19 cellular contexts compared by ENCODE assay signal in genomic region chr1:187840557-187840956, GRCh38.
A peak's percentile ranks its signal among the peaks of the same experiment; 100 is the strongest.
DNase-seq lines count a peak whose midpoint lies in the region; ATAC-seq and TF ChIP-seq lines count a peak whose summit lies in the region.
"Had no signal": no experiment of that assay in that cellular context is flagged by ENCODE, and none has a peak within 500 bp of the region (broad histone marks: within the 10 kb centered on the region; RNA-seq: fewer than 3 reads in every experiment).

No MANE protein-coding gene starts in this region.

- H3K27ac Mint-ChIP-seq in neural progenitor cell, result no peak overlapping the region
- H3K27ac Mint-ChIP-seq: CD14-positive monocyte, HFFc6 had no signal

- H3K4me3 ChIP-seq in cardiac muscle cell (no peak overlapping the region), right atrium auricular region (no peak overlapping the region), adipocyte (ENCODE audit: low read length) (no peak overlapping the region), right cardiac atrium (ENCODE audit: low read length) (no peak overlapping the region), neural progenitor cell (no peak overlapping the region)

- no peaks in the 10 kb centered on the region for H4K20me1 ChIP-seq in neural progenitor cell (ENCODE audit: low read depth)

- peak; percentile 37 to 64 for ATAC-seq in right cardiac atrium

- intact Hi-C loops in right cardiac atrium (cut with DNase I), result no loop called here

- TF ChIP-seq CTCF in cardiac muscle cell (IDR thresholded peaks at IDR 0.05; ENCODE audit: low read depth, low read length) (no peak), right atrium auricular region (IDR thresholded peaks at IDR 0.05) (no peak), neural progenitor cell (IDR thresholded peaks at IDR 0.05) (no peak)

- H3K27ac ChIP-seq in cardiac muscle cell, result peak overlapping the region; percentile 96
- H3K27ac ChIP-seq in right atrium auricular region, result peak overlapping the region in 1 of 2 donors; percentile 7
- H3K27ac ChIP-seq in right cardiac atrium (ENCODE audit: low read length), result no peak overlapping the region
- no peak overlapping the region for H3K27ac ChIP-seq in neural progenitor cell
- H3K27ac ChIP-seq: HL-60, RWPE1 had no signal

- H3K4me1 Mint-ChIP-seq in neural progenitor cell, result no peaks in the 10 kb centered on the region
- H3K4me1 Mint-ChIP-seq: CD14-positive monocyte had no signal

- H3K9ac ChIP-seq in adipocyte (ENCODE audit: low read length), result no peak overlapping the region
- H3K9ac ChIP-seq in neural progenitor cell, result no peak overlapping the region

- no peak overlapping the region for H2AFZ ChIP-seq in neural progenitor cell (replicated peaks)

- whole genome bisulfite sequencing in right cardiac atrium, result 15% methylated on average over 1 of the region's 1 CpG

- H3K9me3 Mint-ChIP-seq in neural progenitor cell, result peaks cover 8% of the 10 kb centered on the region

- H3K27me3 Mint-ChIP-seq in neural progenitor cell (ENCODE audit: insufficient read depth, low read depth), result peaks cover under 1% of the 10 kb centered on the region

- H3K27me3 ChIP-seq in cardiac muscle cell (no peaks in the 10 kb centered on the region), right atrium auricular region (no peaks in the 10 kb centered on the region), adipocyte (replicated peaks; ENCODE audit: control insufficient read depth, insufficient read depth, low read length) (no peaks in the 10 kb centered on the region), right cardiac atrium (ENCODE audit: control insufficient read depth, insufficient read depth) (no peaks in the 10 kb centered on the region), neural progenitor cell (no peaks in the 10 kb centered on the region)

- no peaks in the 10 kb centered on the region for H3K9me3 ChIP-seq in cardiac muscle cell (ENCODE audit: low read depth)
- H3K9me3 ChIP-seq in right atrium auricular region, result no peaks in the 10 kb centered on the region
- no peaks in the 10 kb centered on the region for H3K9me3 ChIP-seq in adipocyte (ENCODE audit: control insufficient read depth, low read length)
- H3K9me3 ChIP-seq in right cardiac atrium (ENCODE audit: control insufficient read depth, low read length), result no peaks in the 10 kb centered on the region
- no peaks in the 10 kb centered on the region for H3K9me3 ChIP-seq in neural progenitor cell (ENCODE audit: low read depth)

- H3K36me3 Mint-ChIP-seq in neural progenitor cell, result no peaks in the 10 kb centered on the region
- H3K36me3 Mint-ChIP-seq: CD14-positive monocyte had no signal

- H3K36me3 ChIP-seq in cardiac muscle cell (no peaks in the 10 kb centered on the region), right atrium auricular region (no peaks in the 10 kb centered on the region), adipocyte (ENCODE audit: control insufficient read depth, insufficient read depth, low read length, severe bottlenecking) (no peaks in the 10 kb centered on the region), neural progenitor cell (no peaks in the 10 kb centered on the region)

- peak; percentile 68 to 72 for DNase-seq in cardiac muscle cell (ENCODE audit: low read depth in 1 of 2, low spot score in 1 of 2)
- no peak for DNase-seq in right atrium auricular region (ENCODE audit: low spot score)
- DNase-seq in adipocyte (ENCODE audit: low read depth), result peak; percentile 21
- peak in 1 of 3 donors; percentile 22 for DNase-seq in right cardiac atrium
- peak; percentile 6 for DNase-seq in renal cortical epithelial cell (ENCODE audit: low read depth)
- no peak for DNase-seq in DMS53 (lab: John Stamatoyannopoulos, UW)
- no peak for DNase-seq in neural progenitor cell (ENCODE audit: low spot score)
- no peak for DNase-seq in activated gamma-delta T cell (lab: John Stamatoyannopoulos, UW)
- DNase-seq: Caco-2, DND-41, HFFc6, KBM-7, NCI-H1048, NCI-H146, NCI-H2081 treated with DMSO at 0.1 percent for 48 hours, NCI-H526 had no signal

- no peak overlapping the region for H3K4me2 ChIP-seq in neural progenitor cell

- no peak overlapping the region for H3K4me3 Mint-ChIP-seq in neural progenitor cell
- H3K4me3 Mint-ChIP-seq: CD14-positive monocyte, HFFc6 had no signal

- no peaks in the 10 kb centered on the region for H3K79me2 ChIP-seq in neural progenitor cell (ENCODE audit: low read depth)

- peaks cover 15% of the 10 kb centered on the region for H3K4me1 ChIP-seq in cardiac muscle cell (ENCODE audit: low read depth)
- H3K4me1 ChIP-seq in right atrium auricular region, result no peaks in the 10 kb centered on the region
- H3K4me1 ChIP-seq in adipocyte (ENCODE audit: control insufficient read depth, insufficient read depth, low read length), result no peaks in the 10 kb centered on the region
- peaks cover 2% of the 10 kb centered on the region for H3K4me1 ChIP-seq in right cardiac atrium (ENCODE audit: control insufficient read depth, insufficient read depth, low read length)
- no peaks in the 10 kb centered on the region for H3K4me1 ChIP-seq in neural progenitor cell

- H3F3A ChIP-seq in neural progenitor cell (ENCODE audit: low read depth), result no peaks in the 10 kb centered on the region

Comparison
In these comparisons a context has a peak if more than half of its experiments do, and no peak if none do; other contexts are left out.
1. DNase-seq: peak in cardiac muscle cell (2 of 2), adipocyte (single experiment) and renal cortical epithelial cell (single experiment); none in right atrium auricular region (single experiment), DMS53 (single experiment), neural progenitor cell (single experiment) and activated gamma-delta T cell (single experiment).